In genomic region chr22:48757581-48757980, GRCh38 we compare ENCODE assay signal across 19 cellular contexts.
DNase-seq lines count a peak whose midpoint lies in the region; ATAC-seq and TF ChIP-seq lines count a peak whose summit lies in the region.
"Had no signal": no experiment of that assay in that cellular context is flagged by ENCODE, and none has a peak within 500 bp of the region (broad histone marks: within the 10 kb centered on the region; RNA-seq: fewer than 3 reads in every experiment).

No MANE protein-coding gene starts in this region.

- H3K27ac Mint-ChIP-seq in activated CD4-positive, alpha-beta memory T cell treated with anti-CD3 and anti-CD28 coated beads, Interleukin-2, amount 10 ng/mL, durations not matched to agents 7 days and 5 days: no peak overlapping the region
- no peak overlapping the region for H3K27ac Mint-ChIP-seq in activated CD4-positive, alpha-beta memory T cell treated with anti-CD3 and anti-CD28 coated beads for 36 hours
- no peak overlapping the region for H3K27ac Mint-ChIP-seq in immature natural killer cell
- H3K27ac Mint-ChIP-seq: activated CD4-positive, alpha-beta T cell treated with anti-CD3 and anti-CD28 coated beads, Interleukin-2, amount 10 ng/mL, durations not matched to agents 24 days and 14 days; CD8-positive, alpha-beta T cell; naive thymus-derived CD4-positive, alpha-beta T cell; stimulated activated memory B cell treated with anti-CD40 and anti-IgM and Interleukin-4, amounts not matched to agents 10 μg/mL and 1 μg/mL and 100 μg/mL, for 72 hours had no signal

- H3K36me3 ChIP-seq in colonic mucosa: no peaks in the 10 kb centered on the region
- H3K36me3 ChIP-seq in lower lobe of right lung: no peaks in the 10 kb centered on the region
- no peaks in the 10 kb centered on the region for H3K36me3 ChIP-seq in stomach
- H3K36me3 ChIP-seq: MG63 had no signal

- CTCF ChIA-PET in activated CD4-positive, alpha-beta memory T cell treated with anti-CD3 and anti-CD28 coated beads, Interleukin-2, amount 10 ng/mL, durations not matched to agents 7 days and 5 days (lab: Charles Lee): no interaction called here
- CTCF ChIA-PET in activated CD4-positive, alpha-beta memory T cell treated with anti-CD3 and anti-CD28 coated beads for 36 hours (lab: Charles Lee): no interaction called here

- H3K27me3 ChIP-seq in colonic mucosa: no peaks in the 10 kb centered on the region
- peaks cover 6% of the 10 kb centered on the region for H3K27me3 ChIP-seq in lower lobe of right lung (ENCODE audit: low read depth)
- peaks cover 0 to 23% (median 0%) of the 10 kb centered on the region in 3 donors for H3K27me3 ChIP-seq in stomach
- H3K27me3 ChIP-seq: MG63 had no signal

- ATAC-seq in lower lobe of right lung (no peak), GM18861 (IDR thresholded peaks at IDR 0.05; ENCODE audit: unreplicated experiment) (no peak)
- ATAC-seq: CD8-positive, alpha-beta T cell; HCT116; left cardiac atrium; naive thymus-derived CD4-positive, alpha-beta T cell; stimulated activated memory B cell treated with anti-CD40 and anti-IgM and Interleukin-4, amounts not matched to agents 10 μg/mL and 1 μg/mL and 100 μg/mL, for 72 hours had no signal

- TF ChIP-seq CTCF in colonic mucosa (IDR thresholded peaks at IDR 0.05) (no peak), lower lobe of right lung (IDR thresholded peaks at IDR 0.05) (no peak), stomach (IDR thresholded peaks at IDR 0.05) (no peak)

- WGBS in stomach, 5 donors: 60 to 75% (median 71%) methylated on average over 7 of the region's 7 CpGs

- TF ChIP-seq POLR2A in stomach (IDR thresholded peaks at IDR 0.05): no peak

- H3K36me3 Mint-ChIP-seq in activated CD4-positive, alpha-beta memory T cell treated with anti-CD3 and anti-CD28 coated beads, Interleukin-2, amount 10 ng/mL, durations not matched to agents 7 days and 5 days (ENCODE audit: low read depth): no peaks in the 10 kb centered on the region
- H3K36me3 Mint-ChIP-seq in activated CD4-positive, alpha-beta memory T cell treated with anti-CD3 and anti-CD28 coated beads for 36 hours: no peaks in the 10 kb centered on the region
- H3K36me3 Mint-ChIP-seq in immature natural killer cell: no peaks in the 10 kb centered on the region
- H3K36me3 Mint-ChIP-seq: CD8-positive, alpha-beta T cell; naive thymus-derived CD4-positive, alpha-beta T cell; stimulated activated memory B cell treated with anti-CD40 and anti-IgM and Interleukin-4, amounts not matched to agents 10 μg/mL and 1 μg/mL and 100 μg/mL, for 72 hours had no signal

- no peak for TF ChIP-seq EP300 in stomach (IDR thresholded peaks at IDR 0.05)

- H3K4me1 ChIP-seq in colonic mucosa (no peaks in the 10 kb centered on the region), lower lobe of right lung (no peaks in the 10 kb centered on the region), stomach (no peaks in the 10 kb centered on the region)
- H3K4me1 ChIP-seq: parathyroid adenoma had no signal

- no peaks in the 10 kb centered on the region for H3K9me3 ChIP-seq in colonic mucosa
- H3K9me3 ChIP-seq in lower lobe of right lung: no peaks in the 10 kb centered on the region
- H3K9me3 ChIP-seq in stomach: no peaks in the 10 kb centered on the region
- H3K9me3 ChIP-seq: MG63 had no signal

- H3K27ac ChIP-seq in colonic mucosa (no peak overlapping the region), lower lobe of right lung (no peak overlapping the region), stomach (no peak overlapping the region)
- H3K27ac ChIP-seq: parathyroid adenoma had no signal

- H3K27me3 Mint-ChIP-seq in activated CD4-positive, alpha-beta memory T cell treated with anti-CD3 and anti-CD28 coated beads, Interleukin-2, amount 10 ng/mL, durations not matched to agents 7 days and 5 days: no peaks in the 10 kb centered on the region
- H3K27me3 Mint-ChIP-seq in activated CD4-positive, alpha-beta memory T cell treated with anti-CD3 and anti-CD28 coated beads for 36 hours: peaks cover 12% of the 10 kb centered on the region
- peaks cover 1 to 4% (median 1%) of the 10 kb centered on the region in 3 donors for H3K27me3 Mint-ChIP-seq in immature natural killer cell (ENCODE audit: low read depth in 3 of 3)
- H3K27me3 Mint-ChIP-seq: activated CD4-positive, alpha-beta T cell treated with anti-CD3 and anti-CD28 coated beads, Interleukin-2, amount 10 ng/mL, durations not matched to agents 24 days and 14 days had no signal

- peak; percentile 7 for DNase-seq in activated CD4-positive, alpha-beta memory T cell treated with anti-CD3 and anti-CD28 coated beads, Interleukin-2, amount 10 ng/mL, durations not matched to agents 7 days and 5 days
- no peak for DNase-seq in activated CD4-positive, alpha-beta memory T cell treated with anti-CD3 and anti-CD28 coated beads for 36 hours
- DNase-seq in colonic mucosa (peak; percentile 13), lower lobe of right lung (peak; percentile 24), stomach (peak; percentile 14), immature natural killer cell (no peak), SW480 (ENCODE audit: low spot score) (no peak)
- DNase-seq: activated CD4-positive, alpha-beta T cell treated with anti-CD3 and anti-CD28 coated beads, Interleukin-2, amount 10 ng/mL, durations not matched to agents 24 days and 14 days; AML-193; left cardiac atrium; mesendoderm; MG63; NCI-H1436 treated with DMSO at 0.1 percent for 48 hours had no signal

- H3K9me3 Mint-ChIP-seq in activated CD4-positive, alpha-beta memory T cell treated with anti-CD3 and anti-CD28 coated beads, Interleukin-2, amount 10 ng/mL, durations not matched to agents 7 days and 5 days: peaks cover 4% of the 10 kb centered on the region
- no peaks in the 10 kb centered on the region for H3K9me3 Mint-ChIP-seq in activated CD4-positive, alpha-beta memory T cell treated with anti-CD3 and anti-CD28 coated beads for 36 hours
- H3K9me3 Mint-ChIP-seq in immature natural killer cell: no peaks in the 10 kb centered on the region
- H3K9me3 Mint-ChIP-seq: activated CD4-positive, alpha-beta T cell treated with anti-CD3 and anti-CD28 coated beads, Interleukin-2, amount 10 ng/mL, durations not matched to agents 24 days and 14 days; CD8-positive, alpha-beta T cell had no signal

- no peak overlapping the region for H3K4me3 Mint-ChIP-seq in activated CD4-positive, alpha-beta memory T cell treated with anti-CD3 and anti-CD28 coated beads, Interleukin-2, amount 10 ng/mL, durations not matched to agents 7 days and 5 days
- no peak overlapping the region for H3K4me3 Mint-ChIP-seq in activated CD4-positive, alpha-beta memory T cell treated with anti-CD3 and anti-CD28 coated beads for 36 hours
- no peak overlapping the region for H3K4me3 Mint-ChIP-seq in immature natural killer cell
- H3K4me3 Mint-ChIP-seq: activated CD4-positive, alpha-beta T cell treated with anti-CD3 and anti-CD28 coated beads, Interleukin-2, amount 10 ng/mL, durations not matched to agents 24 days and 14 days; CD8-positive, alpha-beta T cell; naive thymus-derived CD4-positive, alpha-beta T cell; stimulated activated memory B cell treated with anti-CD40 and anti-IgM and Interleukin-4, amounts not matched to agents 10 μg/mL and 1 μg/mL and 100 μg/mL, for 72 hours had no signal

- POLR2A ChIA-PET in activated CD4-positive, alpha-beta memory T cell treated with anti-CD3 and anti-CD28 coated beads, Interleukin-2, amount 10 ng/mL, durations not matched to agents 7 days and 5 days (lab: Charles Lee): no interaction called here
- POLR2A ChIA-PET in activated CD4-positive, alpha-beta memory T cell treated with anti-CD3 and anti-CD28 coated beads for 36 hours (lab: Charles Lee): no interaction called here

- H3K9ac ChIP-seq in colonic mucosa (ENCODE audit: low read depth in 2 of 2, low read length in 2 of 2): no peak overlapping the region
- H3K9ac ChIP-seq: parathyroid adenoma had no signal

- intact Hi-C loops in activated CD4-positive, alpha-beta memory T cell treated with anti-CD3 and anti-CD28 coated beads for 36 hours (cut with micrococcal nuclease): no loop called here
- intact Hi-C loops in colonic mucosa (cut with DNase I): no loop called here
- intact Hi-C loops in lower lobe of right lung (cut with DNase I): no loop called here
- intact Hi-C loops in stomach (cut with DNase I; ENCODE audit: low total_unique reads): no loop called here

- H3K4me3 ChIP-seq in colonic mucosa (no peak overlapping the region), lower lobe of right lung (no peak overlapping the region), stomach (no peak overlapping the region)
- H3K4me3 ChIP-seq: MG63 had no signal

- H3K4me1 Mint-ChIP-seq in activated CD4-positive, alpha-beta memory T cell treated with anti-CD3 and anti-CD28 coated beads, Interleukin-2, amount 10 ng/mL, durations not matched to agents 7 days and 5 days: no peaks in the 10 kb centered on the region
- no peaks in the 10 kb centered on the region for H3K4me1 Mint-ChIP-seq in activated CD4-positive, alpha-beta memory T cell treated with anti-CD3 and anti-CD28 coated beads for 36 hours (ENCODE audit: low read depth)
- no peaks in the 10 kb centered on the region for H3K4me1 Mint-ChIP-seq in immature natural killer cell
- H3K4me1 Mint-ChIP-seq: activated CD4-positive, alpha-beta T cell treated with anti-CD3 and anti-CD28 coated beads, Interleukin-2, amount 10 ng/mL, durations not matched to agents 24 days and 14 days; naive thymus-derived CD4-positive, alpha-beta T cell; stimulated activated memory B cell treated with anti-CD40 and anti-IgM and Interleukin-4, amounts not matched to agents 10 μg/mL and 1 μg/mL and 100 μg/mL, for 72 hours had no signal

Comparison
In these comparisons a context has a peak if more than half of its experiments do, and no peak if none do; other contexts are left out.
1. DNase-seq: peak in activated CD4-positive, alpha-beta memory T cell treated with anti-CD3 and anti-CD28 coated beads, Interleukin-2, amount 10 ng/mL, durations not matched to agents 7 days and 5 days (single experiment), colonic mucosa (single experiment), lower lobe of right lung (single experiment) and stomach (single experiment); none in activated CD4-positive, alpha-beta memory T cell treated with anti-CD3 and anti-CD28 coated beads for 36 hours (single experiment), immature natural killer cell (0 of 3) and SW480 (single experiment).